In the genomic region with DNA sequence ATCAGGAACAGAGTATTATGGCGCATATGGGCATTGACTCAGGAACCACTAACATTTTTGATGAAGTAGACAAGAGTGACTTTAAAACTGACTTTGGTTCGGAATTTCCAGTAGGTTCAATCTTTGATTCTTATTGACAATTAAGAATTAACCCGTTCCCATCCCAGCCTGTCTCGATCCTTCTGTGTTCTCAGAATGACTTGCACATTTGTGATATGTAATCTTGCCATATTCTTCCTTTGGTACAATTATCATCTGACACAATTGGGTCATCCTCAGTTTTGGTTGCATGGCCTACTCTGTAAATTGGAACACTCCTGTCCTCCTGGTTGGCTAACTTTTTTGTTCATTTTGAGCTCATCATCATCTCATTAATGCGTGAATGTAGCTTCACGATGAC, we compare ENCODE assay signal across 1 cellular context.
TF ChIP-seq lines count a peak whose summit lies in the region.

No MANE protein-coding gene starts in this region.

TF ChIP-seq in HepG2, 621 proteins besides CTCF, POLR2A, EP300 and RAD21:
- TF ChIP-seq NFE2L2 (IDR thresholded peaks at IDR 0.05; ENCODE audit: low read length) (peak; percentile 56; the same call in 1 of the 2 replicates), ELF3 (CRISPR knock-in tag; IDR thresholded peaks at IDR 0.05) (no peak)
- TF ChIP-seq, protein P1, sequence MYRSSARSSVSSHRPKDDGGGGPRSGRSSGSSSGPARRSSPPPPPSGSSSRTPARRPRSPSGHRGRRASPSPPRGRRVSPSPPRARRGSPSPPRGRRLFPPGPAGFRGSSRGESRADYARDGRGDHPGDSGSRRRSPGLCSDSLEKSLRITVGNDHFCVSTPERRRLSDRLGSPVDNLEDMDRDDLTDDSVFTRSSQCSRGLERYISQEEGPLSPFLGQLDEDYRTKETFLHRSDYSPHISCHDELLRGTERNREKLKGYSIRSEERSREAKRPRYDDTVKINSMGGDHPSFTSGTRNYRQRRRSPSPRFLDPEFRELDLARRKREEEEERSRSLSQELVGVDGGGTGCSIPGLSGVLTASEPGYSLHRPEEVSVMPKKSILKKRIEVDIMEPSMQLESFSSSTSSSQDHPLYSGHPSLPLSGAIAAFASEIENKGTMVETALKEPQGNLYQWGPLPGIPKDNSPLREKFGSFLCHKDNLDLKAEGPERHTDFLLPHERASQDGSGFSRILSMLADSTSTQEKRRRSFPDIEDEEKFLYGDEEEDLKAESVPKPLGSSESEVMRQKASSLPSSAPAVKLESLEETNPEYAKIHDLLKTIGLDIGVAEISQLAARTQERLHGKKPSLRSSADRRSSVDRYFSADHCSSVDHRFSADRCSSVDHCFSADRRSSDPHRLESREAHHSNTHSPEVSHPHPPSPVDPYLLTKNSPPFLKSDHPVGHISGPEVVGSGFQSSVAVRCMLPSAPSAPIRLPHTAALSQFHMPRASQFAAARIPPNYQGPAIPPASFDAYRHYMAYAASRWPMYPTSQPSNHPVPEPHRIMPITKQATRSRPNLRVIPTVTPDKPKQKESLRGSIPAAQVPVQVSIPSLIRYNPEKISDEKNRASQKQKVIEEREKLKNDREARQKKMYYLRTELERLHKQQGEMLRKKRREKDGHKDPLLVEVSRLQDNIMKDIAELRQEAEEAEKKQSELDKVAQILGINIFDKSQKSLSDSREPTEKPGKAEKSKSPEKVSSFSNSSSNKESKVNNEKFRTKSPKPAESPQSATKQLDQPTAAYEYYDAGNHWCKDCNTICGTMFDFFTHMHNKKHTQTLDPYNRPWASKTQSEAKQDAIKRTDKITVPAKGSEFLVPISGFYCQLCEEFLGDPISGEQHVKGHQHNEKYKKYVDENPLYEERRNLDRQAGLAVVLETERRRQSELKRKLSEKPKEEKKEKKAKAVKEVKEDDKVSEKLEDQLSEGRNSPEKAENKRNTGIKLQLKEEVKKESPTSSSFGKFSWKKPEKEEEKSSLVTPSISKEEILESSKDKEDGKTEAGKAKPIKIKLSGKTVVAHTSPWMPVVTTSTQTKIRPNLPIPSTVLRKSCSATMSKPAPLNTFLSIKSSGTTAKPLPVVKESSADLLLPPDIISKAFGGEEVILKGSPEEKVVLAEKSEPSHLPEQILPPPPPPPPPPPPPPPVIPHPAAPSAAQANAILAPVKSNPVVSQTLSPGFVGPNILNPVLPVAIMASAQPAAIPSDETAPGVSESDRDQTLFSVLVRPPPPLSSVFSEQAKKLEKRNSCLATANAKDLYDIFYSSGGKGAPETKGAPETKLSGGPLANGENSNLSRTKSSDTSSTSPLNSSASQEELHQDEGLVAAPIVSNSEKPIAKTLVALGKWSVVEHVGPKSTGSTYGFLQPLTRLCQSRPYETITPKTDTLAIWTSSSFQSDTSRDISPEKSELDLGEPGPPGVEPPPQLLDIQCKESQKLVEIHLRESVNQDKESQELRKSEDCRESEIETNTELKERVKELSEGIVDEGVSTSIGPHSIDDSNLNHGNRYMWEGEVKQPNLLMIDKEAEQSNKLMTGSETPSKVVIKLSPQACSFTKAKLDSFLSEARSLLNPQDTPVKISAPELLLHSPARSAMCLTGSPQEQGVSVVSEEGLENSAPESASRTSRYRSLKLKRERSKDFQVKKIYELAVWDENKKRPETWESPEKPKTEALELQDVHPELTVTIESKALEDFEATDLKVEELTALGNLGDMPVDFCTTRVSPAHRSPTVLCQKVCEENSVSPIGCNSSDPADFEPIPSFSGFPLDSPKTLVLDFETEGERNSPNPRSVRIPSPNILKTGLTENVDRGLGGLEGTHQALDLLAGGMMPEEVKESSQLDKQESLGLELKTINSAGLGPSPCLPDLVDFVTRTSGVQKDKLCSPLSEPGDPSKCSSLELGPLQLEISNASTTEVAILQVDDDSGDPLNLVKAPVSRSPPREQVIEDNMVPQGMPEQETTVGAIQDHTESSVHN (CRISPR knock-in tag; IDR thresholded peaks at IDR 0.05), result no peak
